16 cellular contexts compared by ENCODE assay signal in genomic region chr6:163554032-163554431, GRCh38.
DNase-seq lines count a peak whose midpoint lies in the region; ATAC-seq and TF ChIP-seq lines count a peak whose summit lies in the region.
"Had no signal": no experiment of that assay in that cellular context is flagged by ENCODE, and none has a peak within 500 bp of the region (broad histone marks: within the 10 kb centered on the region; RNA-seq: fewer than 3 reads in every experiment).

No MANE protein-coding gene starts in this region.

- no peaks in the 10 kb centered on the region for H3K9me3 ChIP-seq in SK-N-SH
- H3K9me3 ChIP-seq: HAP-1 had no signal

- no peak overlapping the region for H3K27ac ChIP-seq in SK-N-SH (ENCODE audit: low read depth in 2 of 2, low read length in 1 of 2)
- H3K27ac ChIP-seq in substantia nigra (ENCODE audit: low read depth, low read length, poor library complexity, severe bottlenecking): peak overlapping the region; percentile 2
- H3K27ac ChIP-seq: 22Rv1, BLaER1, RWPE1 had no signal

- H3K9me3 Mint-ChIP-seq in central memory CD8-positive, alpha-beta T cell: no peaks in the 10 kb centered on the region

- TF ChIP-seq RAD21 in SK-N-SH (IDR thresholded peaks at IDR 0.05; ENCODE audit: low read length): no peak

- CTCF ChIA-PET in SK-N-SH (lab: Yijun Ruan, JAX): interaction anchor here (0.5 to 1.3 kb wide), 3 partner anchors 10 to 746 kb away, joined by 3 to 5 read pairs (median 3); no protein-coding TSS in a partner anchor

- TF ChIP-seq CTCF in SK-N-SH (IDR thresholded peaks at IDR 0.05): no peak

- H3K27me3 Mint-ChIP-seq in central memory CD8-positive, alpha-beta T cell: no peaks in the 10 kb centered on the region

- no peak overlapping the region for H2AFZ ChIP-seq in SK-N-SH (ENCODE audit: low read depth)

- DNase-seq in SK-N-SH (no peak), left lobe of liver (ENCODE audit: low spot score) (no peak), substantia nigra (lab: John Stamatoyannopoulos, UW) (no peak), COR-L47 (lab: John Stamatoyannopoulos, UW) (no peak), kidney tubule cell (ENCODE audit: low spot score) (no peak), DMS 273 treated with DMSO at 0.1 percent for 48 hours (lab: John Stamatoyannopoulos, UW) (no peak)
- DNase-seq in central memory CD8-positive, alpha-beta T cell (ENCODE audit: low spot score in 2 of 2): no peak
- DNase-seq: DMS153, NCI-H2081 treated with DMSO at 0.1 percent for 48 hours, NCI-H2227 treated with DMSO at 0.1 percent for 48 hours, NCI-H524 treated with DMSO at 0.1 percent for 48 hours had no signal

- WGBS in SK-N-SH (ENCODE audit: low lambda C conversion rate): 91% methylated on average over 4 of the region's 4 CpGs

- H4K20me1 ChIP-seq in SK-N-SH (ENCODE audit: insufficient read depth): peaks cover 15% of the 10 kb centered on the region

- peaks cover 3 to 5% of the 10 kb centered on the region in 2 experiments for H3K36me3 ChIP-seq in SK-N-SH (replicated peaks in 1 of 2; ENCODE audit: control insufficient read depth in 1 of 2, insufficient read depth in 2 of 2, low read length in 1 of 2)

- no peaks in the 10 kb centered on the region for H3K4me1 ChIP-seq in SK-N-SH (ENCODE audit: control insufficient read depth in 1 of 2, insufficient read depth in 2 of 2, low read depth in 1 of 2, low read length in 1 of 2)
- H3K4me1 ChIP-seq: BLaER1 had no signal

- ATAC-seq in SK-N-SH treated with all-trans-retinoic acid at 6 μM for 48 hours: peak; percentile 34; the same call in 2 of the 3 replicates
- no peak for ATAC-seq in central memory CD8-positive, alpha-beta T cell (replicated peaks; ENCODE audit: extremely low read depth, poor library complexity, severe bottlenecking)
- peak; percentile 17 for ATAC-seq in left lobe of liver

- H3F3A ChIP-seq in SK-N-SH (replicated peaks; ENCODE audit: insufficient read depth): peaks cover 9% of the 10 kb centered on the region

- peaks cover 84% of the 10 kb centered on the region for H3K79me2 ChIP-seq in SK-N-SH (ENCODE audit: insufficient read depth)

- H3K4me3 Mint-ChIP-seq in central memory CD8-positive, alpha-beta T cell: no peak overlapping the region

- H3K4me3 ChIP-seq in SK-N-SH (ENCODE audit: low read depth in 2 of 2, low read length in 1 of 2): no peak overlapping the region
- H3K4me3 ChIP-seq: BLaER1, HAP-1 had no signal

- TF ChIP-seq EP300 in SK-N-SH (IDR thresholded peaks at IDR 0.05; ENCODE audit: borderline replicate concordance in 1 of 2, low read depth in 1 of 2, low read length in 1 of 2): no peak

- no peaks in the 10 kb centered on the region for H3K9me2 ChIP-seq in SK-N-SH

- no peak overlapping the region for H3K9ac ChIP-seq in SK-N-SH
- H3K9ac ChIP-seq: BLaER1 had no signal

- POLR2A ChIA-PET in SK-N-SH (lab: Yijun Ruan, JAX): no interaction called here

- peak overlapping the region; percentile 32 for H3K27ac Mint-ChIP-seq in central memory CD8-positive, alpha-beta T cell (ENCODE audit: low read depth)

- H3K4me1 Mint-ChIP-seq in central memory CD8-positive, alpha-beta T cell: peaks cover 2% of the 10 kb centered on the region

- H3K27me3 ChIP-seq in SK-N-SH (ENCODE audit: insufficient read depth): no peaks in the 10 kb centered on the region
- H3K27me3 ChIP-seq: BLaER1 had no signal

- H3K36me3 Mint-ChIP-seq in central memory CD8-positive, alpha-beta T cell (ENCODE audit: insufficient read depth): peaks cover 5% of the 10 kb centered on the region

- no peak overlapping the region for H3K4me2 ChIP-seq in SK-N-SH
- H3K4me2 ChIP-seq: BLaER1 had no signal

TF ChIP-seq in SK-N-SH treated with all-trans-retinoic acid at 6 μM for 48 hours, 23 proteins besides CTCF, POLR2A, EP300 and RAD21:
- TF ChIP-seq PPARA (CRISPR knock-in tag; IDR thresholded peaks at IDR 0.05; ENCODE audit: borderline replicate concordance) (no peak), ZFP30 (CRISPR knock-in tag; IDR thresholded peaks at IDR 0.05) (no peak), TSHZ2 (CRISPR knock-in tag; IDR thresholded peaks at IDR 0.05) (no peak), ARNTL (CRISPR knock-in tag; IDR thresholded peaks at IDR 0.05; ENCODE audit: borderline replicate concordance, low read depth) (no peak), TOX (CRISPR knock-in tag; IDR thresholded peaks at IDR 0.05; ENCODE audit: borderline replicate concordance) (no peak), ZC3H10 (CRISPR knock-in tag; IDR thresholded peaks at IDR 0.05) (no peak)
- TF ChIP-seq, protein P1, sequence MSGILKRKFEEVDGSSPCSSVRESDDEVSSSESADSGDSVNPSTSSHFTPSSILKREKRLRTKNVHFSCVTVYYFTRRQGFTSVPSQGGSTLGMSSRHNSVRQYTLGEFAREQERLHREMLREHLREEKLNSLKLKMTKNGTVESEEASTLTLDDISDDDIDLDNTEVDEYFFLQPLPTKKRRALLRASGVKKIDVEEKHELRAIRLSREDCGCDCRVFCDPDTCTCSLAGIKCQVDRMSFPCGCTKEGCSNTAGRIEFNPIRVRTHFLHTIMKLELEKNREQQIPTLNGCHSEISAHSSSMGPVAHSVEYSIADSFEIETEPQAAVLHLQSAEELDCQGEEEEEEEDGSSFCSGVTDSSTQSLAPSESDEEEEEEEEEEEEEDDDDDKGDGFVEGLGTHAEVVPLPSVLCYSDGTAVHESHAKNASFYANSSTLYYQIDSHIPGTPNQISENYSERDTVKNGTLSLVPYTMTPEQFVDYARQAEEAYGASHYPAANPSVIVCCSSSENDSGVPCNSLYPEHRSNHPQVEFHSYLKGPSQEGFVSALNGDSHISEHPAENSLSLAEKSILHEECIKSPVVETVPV (CRISPR knock-in tag; IDR thresholded peaks at IDR 0.05): no peak

TF ChIP-seq in SK-N-SH, 30 proteins besides CTCF, POLR2A, EP300 and RAD21:
- TF ChIP-seq POLR2AphosphoS5 (IDR thresholded peaks at IDR 0.05; ENCODE audit: low read depth, low read length) (no peak), FOSL2 (IDR thresholded peaks at IDR 0.05; ENCODE audit: borderline replicate concordance, low read depth) (no peak), RFX5 (IDR thresholded peaks at IDR 0.05; ENCODE audit: low read length) (no peak), RCOR1 (IDR thresholded peaks at IDR 0.05; ENCODE audit: low read length) (no peak), YY1 (IDR thresholded peaks at IDR 0.05; ENCODE audit: low read depth) (no peak), RXRA (IDR thresholded peaks at IDR 0.05; ENCODE audit: borderline replicate concordance, low read depth) (no peak), IRF3 (IDR thresholded peaks at IDR 0.05; ENCODE audit: low read depth, low read length) (no peak), FOXM1 (IDR thresholded peaks at IDR 0.05; ENCODE audit: low read depth) (no peak), MXI1 (IDR thresholded peaks at IDR 0.05; ENCODE audit: low read depth, low read length) (no peak), SMC3 (IDR thresholded peaks at IDR 0.05; ENCODE audit: low read depth, low read length) (no peak), TAF1 (IDR thresholded peaks at IDR 0.05; ENCODE audit: borderline replicate concordance, low read depth, low read length) (no peak), JUND (IDR thresholded peaks at IDR 0.05) (no peak), ELF1 (IDR thresholded peaks at IDR 0.05) (no peak), GATA2 (CRISPR knock-in tag; IDR thresholded peaks at IDR 0.05) (no peak), EZH2phosphoT487 (IDR thresholded peaks at IDR 0.05; ENCODE audit: borderline replicate concordance, low read depth) (no peak), SIN3A (IDR thresholded peaks at IDR 0.05; ENCODE audit: borderline replicate concordance, low read depth, low read length) (no peak)
- TF ChIP-seq, protein P2, sequence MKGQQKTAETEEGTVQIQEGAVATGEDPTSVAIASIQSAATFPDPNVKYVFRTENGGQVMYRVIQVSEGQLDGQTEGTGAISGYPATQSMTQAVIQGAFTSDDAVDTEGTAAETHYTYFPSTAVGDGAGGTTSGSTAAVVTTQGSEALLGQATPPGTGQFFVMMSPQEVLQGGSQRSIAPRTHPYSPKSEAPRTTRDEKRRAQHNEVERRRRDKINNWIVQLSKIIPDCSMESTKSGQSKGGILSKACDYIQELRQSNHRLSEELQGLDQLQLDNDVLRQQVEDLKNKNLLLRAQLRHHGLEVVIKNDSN (IDR thresholded peaks at IDR 0.05; ENCODE audit: borderline replicate concordance, low read depth): no peak
- TF ChIP-seq, protein P3, sequence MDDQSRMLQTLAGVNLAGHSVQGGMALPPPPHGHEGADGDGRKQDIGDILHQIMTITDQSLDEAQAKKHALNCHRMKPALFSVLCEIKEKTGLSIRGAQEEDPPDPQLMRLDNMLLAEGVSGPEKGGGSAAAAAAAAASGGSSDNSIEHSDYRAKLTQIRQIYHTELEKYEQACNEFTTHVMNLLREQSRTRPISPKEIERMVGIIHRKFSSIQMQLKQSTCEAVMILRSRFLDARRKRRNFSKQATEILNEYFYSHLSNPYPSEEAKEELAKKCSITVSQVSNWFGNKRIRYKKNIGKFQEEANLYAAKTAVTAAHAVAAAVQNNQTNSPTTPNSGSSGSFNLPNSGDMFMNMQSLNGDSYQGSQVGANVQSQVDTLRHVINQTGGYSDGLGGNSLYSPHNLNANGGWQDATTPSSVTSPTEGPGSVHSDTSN (IDR thresholded peaks at IDR 0.05): no peak
- TF ChIP-seq, protein P4, sequence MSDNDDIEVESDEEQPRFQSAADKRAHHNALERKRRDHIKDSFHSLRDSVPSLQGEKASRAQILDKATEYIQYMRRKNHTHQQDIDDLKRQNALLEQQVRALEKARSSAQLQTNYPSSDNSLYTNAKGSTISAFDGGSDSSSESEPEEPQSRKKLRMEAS (IDR thresholded peaks at IDR 0.05; ENCODE audit: low read depth): no peak
TF ChIP-seq in SK-N-SH: peak in this region for 0.
